ENCODE assay signal across 6 cellular contexts in the genomic region with DNA sequence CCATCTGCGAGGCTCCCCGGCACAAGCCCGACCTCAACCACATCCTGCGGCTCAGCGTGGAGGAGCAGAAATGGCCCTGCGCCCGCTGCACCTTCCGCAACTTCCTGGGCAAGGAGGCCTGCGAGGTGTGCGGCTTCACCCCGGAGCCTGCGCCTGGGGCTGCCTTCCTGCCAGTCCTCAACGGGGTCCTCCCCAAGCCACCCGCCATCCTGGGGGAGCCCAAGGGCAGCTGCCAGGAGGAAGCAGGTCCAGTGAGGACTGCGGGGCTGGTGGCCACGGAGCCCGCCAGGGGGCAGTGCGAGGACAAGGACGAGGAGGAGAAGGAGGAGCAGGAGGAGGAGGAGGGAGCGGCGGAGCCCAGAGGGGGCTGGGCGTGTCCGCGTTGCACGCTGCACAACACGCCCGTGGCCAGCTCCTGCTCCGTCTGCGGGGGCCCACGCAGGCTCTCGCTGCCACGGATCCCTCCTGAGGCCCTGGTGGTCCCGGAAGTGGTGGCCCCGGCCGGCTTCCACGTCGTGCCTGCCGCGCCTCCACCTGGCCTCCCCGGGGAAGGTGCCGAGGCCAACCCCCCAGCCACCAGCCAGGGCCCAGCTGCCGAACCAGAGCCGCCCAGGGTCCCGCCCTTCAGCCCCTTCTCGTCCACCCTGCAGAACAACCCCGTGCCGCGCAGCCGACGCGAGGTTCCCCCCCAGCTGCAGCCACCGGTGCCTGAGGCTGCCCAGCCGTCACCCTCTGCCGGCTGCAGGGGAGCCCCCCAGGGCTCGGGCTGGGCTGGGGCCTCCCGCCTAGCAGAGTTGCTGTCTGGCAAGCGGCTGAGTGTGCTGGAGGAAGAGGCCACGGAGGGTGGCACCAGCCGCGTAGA. TPM values are rescaled to one million over a fixed set of nuclear protein-coding genes. Genes with fewer than 3 reads are reported as not detected.
DNase-seq lines count a peak whose midpoint lies in the region; ATAC-seq, FAIRE-seq and TF ChIP-seq lines count a peak whose summit lies in the region.

No MANE protein-coding gene starts in this region.

- H3K9ac ChIP-seq in DND-41 (ENCODE audit: low read depth, low read length): no peak overlapping the region

- CTCF ChIA-PET in activated B cell treated with CpG ODN at 0.5 μM for 24 hours (lab: Charles Lee): no interaction called here

- H2AFZ ChIP-seq in DND-41 (ENCODE audit: low read depth, low read length): no peak overlapping the region

- no peak for FAIRE-seq in urothelium cell line (lab: Jason Lieb, UNC)

- H4K20me1 ChIP-seq in DND-41 (ENCODE audit: insufficient read depth, low read length): peaks cover 50% of the 10 kb centered on the region

- no peak overlapping the region for H3K27ac ChIP-seq in DND-41 (ENCODE audit: low read length)

- H3K4me1 ChIP-seq in DND-41 (ENCODE audit: insufficient read depth, low read length): no peaks in the 10 kb centered on the region

- H3K27ac Mint-ChIP-seq in activated B cell treated with CpG ODN at 0.5 μM for 24 hours (no peak overlapping the region), glutamatergic neuron (ENCODE audit: unreplicated experiment) (no peak overlapping the region)

- ATAC-seq in DND-41 (ENCODE audit: insufficient read depth, low read depth) (peak; percentile 56), activated B cell treated with CpG ODN at 0.5 μM for 24 hours (ENCODE audit: low read depth) (peak; percentile 74)
- ATAC-seq in stimulated activated naive CD8-positive, alpha-beta T cell treated with anti-CD3 and anti-CD28 coated beads, Interleukin-15, Interleukin-2, amounts not matched to agents 100 U/mL and 50 U/mL, for 24 hours: peak; percentile 31

- H3K4me3 ChIP-seq in DND-41 (ENCODE audit: low read depth in 1 of 2, low read length in 2 of 2): no peak overlapping the region

- intact Hi-C loops in activated B cell treated with CpG ODN at 0.5 μM for 24 hours (cut with micrococcal nuclease): no loop called here

- no peaks in the 10 kb centered on the region for H3K9me3 Mint-ChIP-seq in activated B cell treated with CpG ODN at 0.5 μM for 24 hours
- H3K9me3 Mint-ChIP-seq in glutamatergic neuron (ENCODE audit: unreplicated experiment): peaks cover 2% of the 10 kb centered on the region

- DNase-seq in DND-41 (peak; percentile 49), activated B cell treated with CpG ODN at 0.5 μM for 24 hours (no peak), glutamatergic neuron (peak; percentile 75), COR-L47 (lab: John Stamatoyannopoulos, UW) (no peak), urothelium cell line (ENCODE audit: low spot score) (no peak)
- peak; percentile 52 for DNase-seq in stimulated activated naive CD8-positive, alpha-beta T cell treated with anti-CD3 and anti-CD28 coated beads, Interleukin-15, Interleukin-2, amounts not matched to agents 100 U/mL and 50 U/mL, for 24 hours

- H3K9me3 ChIP-seq in DND-41 (ENCODE audit: insufficient read depth, low read length, severe bottlenecking): no peaks in the 10 kb centered on the region

- peaks cover 45% of the 10 kb centered on the region for H3K36me3 ChIP-seq in DND-41 (ENCODE audit: insufficient read depth, low read length)

- H3K79me2 ChIP-seq in DND-41 (ENCODE audit: insufficient read depth, low read length): peaks cover 34% of the 10 kb centered on the region

- H3K4me3 Mint-ChIP-seq in activated B cell treated with CpG ODN at 0.5 μM for 24 hours (no peak overlapping the region), glutamatergic neuron (ENCODE audit: unreplicated experiment) (no peak overlapping the region)

- peaks cover 9% of the 10 kb centered on the region for H3K36me3 Mint-ChIP-seq in activated B cell treated with CpG ODN at 0.5 μM for 24 hours (ENCODE audit: low read depth)
- H3K36me3 Mint-ChIP-seq in glutamatergic neuron (ENCODE audit: unreplicated experiment): no peaks in the 10 kb centered on the region

- H3K4me2 ChIP-seq in DND-41 (ENCODE audit: insufficient read depth, low read length): no peak overlapping the region

- no peaks in the 10 kb centered on the region for H3K4me1 Mint-ChIP-seq in activated B cell treated with CpG ODN at 0.5 μM for 24 hours
- no peaks in the 10 kb centered on the region for H3K4me1 Mint-ChIP-seq in glutamatergic neuron (ENCODE audit: low read depth, unreplicated experiment)

- POLR2A ChIA-PET in activated B cell treated with CpG ODN at 0.5 μM for 24 hours (lab: Charles Lee): no interaction called here

- no peaks in the 10 kb centered on the region for H3K27me3 Mint-ChIP-seq in activated B cell treated with CpG ODN at 0.5 μM for 24 hours
- peaks cover 2% of the 10 kb centered on the region for H3K27me3 Mint-ChIP-seq in glutamatergic neuron (ENCODE audit: unreplicated experiment)

- TF ChIP-seq CTCF in DND-41 (IDR thresholded peaks at IDR 0.05; ENCODE audit: borderline replicate concordance, extremely low read depth, low read length, poor library complexity, severe bottlenecking): no peak
- TF ChIP-seq CTCF in activated B cell treated with CpG ODN at 0.5 μM for 24 hours (IDR thresholded peaks at IDR 0.05): no peak
- TF ChIP-seq CTCF in glutamatergic neuron (IDR thresholded peaks at IDR 0.05; ENCODE audit: partially characterized antibody, unreplicated experiment): peak; percentile 25

- no peaks in the 10 kb centered on the region for H3K27me3 ChIP-seq in DND-41 (ENCODE audit: insufficient read depth, low read length, poor library complexity)

RNA-seq across cellular contexts. Expression of a gene that starts 13.1 kb away (rescaled TPM):
- total RNA-seq in activated B cell treated with CpG ODN at 0.5 μM for 24 hours (not detected in 2 replicates), glutamatergic neuron (ENCODE audit: unreplicated experiment) (not detected)

RNA-seq across cellular contexts. Expression of a gene that starts 19.6 kb away (rescaled TPM):
- total RNA-seq in activated B cell treated with CpG ODN at 0.5 μM for 24 hours: 77.0 and 95.1 TPM in 2 replicates
- 56.1 TPM for total RNA-seq in glutamatergic neuron (ENCODE audit: unreplicated experiment)

RNA-seq across cellular contexts. Expression of a gene that starts 19.7 kb away (rescaled TPM):
- total RNA-seq in activated B cell treated with CpG ODN at 0.5 μM for 24 hours (0.83 and 1.0 TPM in 2 replicates), glutamatergic neuron (ENCODE audit: unreplicated experiment) (3.4 TPM)

RNA-seq across cellular contexts. Expression of a gene that starts 22.6 kb away (rescaled TPM):
- total RNA-seq in activated B cell treated with CpG ODN at 0.5 μM for 24 hours (46.7 and 53.1 TPM in 2 replicates), glutamatergic neuron (ENCODE audit: unreplicated experiment) (85.0 TPM)

RNA-seq across cellular contexts. Expression of a gene that starts 42.7 kb away (rescaled TPM):
- total RNA-seq in activated B cell treated with CpG ODN at 0.5 μM for 24 hours (10.5 and 13.1 TPM in 2 replicates), glutamatergic neuron (ENCODE audit: unreplicated experiment) (48.3 TPM)

Comparison
In these comparisons a context has a peak if more than half of its experiments do, and no peak if none do; other contexts are left out.
1. DNase-seq: peak in DND-41 (single experiment), glutamatergic neuron (single experiment) and stimulated activated naive CD8-positive, alpha-beta T cell treated with anti-CD3 and anti-CD28 coated beads, Interleukin-15, Interleukin-2, amounts not matched to agents 100 U/mL and 50 U/mL, for 24 hours (single experiment); none in activated B cell treated with CpG ODN at 0.5 μM for 24 hours (single experiment), COR-L47 (single experiment) and urothelium cell line (single experiment).
2. Peak in every context shown above with its lines, with median percentiles within 50 percentile points of each other: ATAC-seq.